1 cellular context compared by ENCODE assay signal in genomic region chr11:8722809-8723208, GRCh38.
TF ChIP-seq lines count a peak whose summit lies in the region.

No MANE protein-coding gene starts in this region.

TF ChIP-seq in HepG2, 621 proteins besides CTCF, POLR2A, EP300 and RAD21:
- TF ChIP-seq USF2 (IDR thresholded peaks at IDR 0.05; ENCODE audit: low read depth, low read length) (no peak), USF2 (CRISPR knock-in tag; IDR thresholded peaks at IDR 0.05; ENCODE audit: borderline replicate concordance) (no peak), ZNF263 (CRISPR knock-in tag; IDR thresholded peaks at IDR 0.05) (peak; percentile 88)
